In the genomic region with DNA sequence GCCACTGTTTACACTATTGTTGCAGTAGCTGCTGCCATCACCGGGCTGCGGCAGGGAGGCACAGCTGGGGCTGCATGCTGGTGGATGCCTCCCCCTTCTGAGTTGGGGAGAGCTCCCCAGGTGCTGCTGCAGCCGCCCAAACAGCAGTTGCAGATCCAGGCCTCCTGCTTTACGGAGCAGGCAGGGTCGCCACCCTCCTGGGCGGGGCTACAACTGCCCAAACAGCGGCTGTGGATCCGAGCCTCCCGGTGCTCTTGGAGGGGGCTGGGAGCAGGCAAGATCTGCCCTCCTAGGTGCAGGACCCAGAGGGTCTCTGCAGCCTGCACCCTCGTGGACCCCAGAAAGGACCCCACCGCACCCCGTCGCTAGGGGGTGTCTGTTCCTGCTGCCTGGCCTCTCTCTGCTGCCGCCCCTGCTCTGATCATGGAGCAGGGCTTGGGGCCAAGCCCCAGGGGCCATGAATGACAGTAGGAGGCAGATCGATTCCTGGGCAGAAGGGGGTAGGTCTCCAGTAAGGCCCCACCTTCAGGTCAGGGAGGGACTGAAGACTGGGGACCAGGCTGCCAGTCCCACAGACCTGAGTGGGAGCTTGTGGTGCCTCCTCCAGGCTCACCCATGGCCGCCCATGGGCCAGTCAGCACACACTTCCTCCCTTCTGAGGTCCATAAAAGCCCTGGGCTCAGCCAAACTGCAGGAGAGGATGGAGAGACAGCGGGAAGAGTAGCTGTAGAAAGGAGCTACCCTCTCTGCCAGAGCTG, we compare ENCODE assay signal across 1 cellular context.
TF ChIP-seq lines count a peak whose summit lies in the region.

No MANE protein-coding gene starts in this region.

TF ChIP-seq in K562, 482 proteins besides CTCF, POLR2A, EP300 and RAD21 (continues in another document):
- TF ChIP-seq, protein P1, sequence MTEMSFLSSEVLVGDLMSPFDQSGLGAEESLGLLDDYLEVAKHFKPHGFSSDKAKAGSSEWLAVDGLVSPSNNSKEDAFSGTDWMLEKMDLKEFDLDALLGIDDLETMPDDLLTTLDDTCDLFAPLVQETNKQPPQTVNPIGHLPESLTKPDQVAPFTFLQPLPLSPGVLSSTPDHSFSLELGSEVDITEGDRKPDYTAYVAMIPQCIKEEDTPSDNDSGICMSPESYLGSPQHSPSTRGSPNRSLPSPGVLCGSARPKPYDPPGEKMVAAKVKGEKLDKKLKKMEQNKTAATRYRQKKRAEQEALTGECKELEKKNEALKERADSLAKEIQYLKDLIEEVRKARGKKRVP (CRISPR knock-in tag; IDR thresholded peaks at IDR 0.05), result no peak
- TF ChIP-seq SREBF2 (CRISPR knock-in tag; IDR thresholded peaks at IDR 0.05), result no peak
- TF ChIP-seq ZNF57 (CRISPR knock-in tag; IDR thresholded peaks at IDR 0.05), result no peak
- no peak for TF ChIP-seq POLR2AphosphoS5 (IDR thresholded peaks at IDR 0.05; ENCODE audit: control insufficient read depth, insufficient read depth, low read depth, low read length)
- no peak for TF ChIP-seq THRAP3 (IDR thresholded peaks at IDR 0.05; ENCODE audit: borderline replicate concordance)
- no peak for TF ChIP-seq OTX1 (CRISPR knock-in tag; IDR thresholded peaks at IDR 0.05)
- no peak for TF ChIP-seq ZNF76 (CRISPR knock-in tag; IDR thresholded peaks at IDR 0.05; ENCODE audit: borderline replicate concordance)
- TF ChIP-seq SOX6 (IDR thresholded peaks at IDR 0.05), result peak; percentile 14; the same call in 1 of the 2 replicates
- TF ChIP-seq NELFE (IDR thresholded peaks at IDR 0.05; ENCODE audit: insufficient read depth, insufficient read length), result no peak
- no peak for TF ChIP-seq SLC30A9 (CRISPR knock-in tag; IDR thresholded peaks at IDR 0.05)
- TF ChIP-seq NONO (IDR thresholded peaks at IDR 0.05; ENCODE audit: low read depth in 2 of 2, low read length in 1 of 2), result no peak
- TF ChIP-seq EHMT2 (IDR thresholded peaks at IDR 0.05), result 0 out of 2 replicates have a peak, but pooled peaks have one; percentile 46
- no peak for TF ChIP-seq ZNF561 (CRISPR knock-in tag; conservative IDR thresholded peaks at IDR 0.05)
- TF ChIP-seq HDGF (IDR thresholded peaks at IDR 0.05), result no peak
- TF ChIP-seq HNRNPLL (IDR thresholded peaks at IDR 0.05; ENCODE audit: low read depth, low read length, poor library complexity, severe bottlenecking), result no peak
- TF ChIP-seq, protein P2, sequence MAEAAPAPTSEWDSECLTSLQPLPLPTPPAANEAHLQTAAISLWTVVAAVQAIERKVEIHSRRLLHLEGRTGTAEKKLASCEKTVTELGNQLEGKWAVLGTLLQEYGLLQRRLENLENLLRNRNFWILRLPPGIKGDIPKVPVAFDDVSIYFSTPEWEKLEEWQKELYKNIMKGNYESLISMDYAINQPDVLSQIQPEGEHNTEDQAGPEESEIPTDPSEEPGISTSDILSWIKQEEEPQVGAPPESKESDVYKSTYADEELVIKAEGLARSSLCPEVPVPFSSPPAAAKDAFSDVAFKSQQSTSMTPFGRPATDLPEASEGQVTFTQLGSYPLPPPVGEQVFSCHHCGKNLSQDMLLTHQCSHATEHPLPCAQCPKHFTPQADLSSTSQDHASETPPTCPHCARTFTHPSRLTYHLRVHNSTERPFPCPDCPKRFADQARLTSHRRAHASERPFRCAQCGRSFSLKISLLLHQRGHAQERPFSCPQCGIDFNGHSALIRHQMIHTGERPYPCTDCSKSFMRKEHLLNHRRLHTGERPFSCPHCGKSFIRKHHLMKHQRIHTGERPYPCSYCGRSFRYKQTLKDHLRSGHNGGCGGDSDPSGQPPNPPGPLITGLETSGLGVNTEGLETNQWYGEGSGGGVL (CRISPR knock-in tag; IDR thresholded peaks at IDR 0.05), result no peak
- no peak for TF ChIP-seq ZBED1 (IDR thresholded peaks at IDR 0.05)
- TF ChIP-seq ZBTB1 (CRISPR knock-in tag; IDR thresholded peaks at IDR 0.05; ENCODE audit: borderline replicate concordance, low read depth), result no peak
- no peak for TF ChIP-seq BDP1 (IDR thresholded peaks at IDR 0.05; ENCODE audit: insufficient read depth, insufficient read length)
- TF ChIP-seq ZBTB8A (IDR thresholded peaks at IDR 0.05; ENCODE audit: partially characterized antibody), result no peak
- no peak for TF ChIP-seq RNF2 (IDR thresholded peaks at IDR 0.05)
- no peak for TF ChIP-seq ELF4 (CRISPR knock-in tag; IDR thresholded peaks at IDR 0.05)
- 0 out of 2 replicates have a peak, but pooled peaks have one; percentile 27 for TF ChIP-seq HLTF (IDR thresholded peaks at IDR 0.05)
- TF ChIP-seq, protein P3, sequence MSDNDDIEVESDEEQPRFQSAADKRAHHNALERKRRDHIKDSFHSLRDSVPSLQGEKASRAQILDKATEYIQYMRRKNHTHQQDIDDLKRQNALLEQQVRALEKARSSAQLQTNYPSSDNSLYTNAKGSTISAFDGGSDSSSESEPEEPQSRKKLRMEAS (CRISPR knock-in tag; IDR thresholded peaks at IDR 0.05), result no peak
- no peak for TF ChIP-seq FOXK1 (CRISPR knock-in tag; IDR thresholded peaks at IDR 0.05; ENCODE audit: borderline replicate concordance)
- TF ChIP-seq NFE2 (IDR thresholded peaks at IDR 0.05; ENCODE audit: low read depth), result no peak
- TF ChIP-seq PTTG1 (tag; IDR thresholded peaks at IDR 0.05; ENCODE audit: low read depth), result no peak
- TF ChIP-seq, protein P4, sequence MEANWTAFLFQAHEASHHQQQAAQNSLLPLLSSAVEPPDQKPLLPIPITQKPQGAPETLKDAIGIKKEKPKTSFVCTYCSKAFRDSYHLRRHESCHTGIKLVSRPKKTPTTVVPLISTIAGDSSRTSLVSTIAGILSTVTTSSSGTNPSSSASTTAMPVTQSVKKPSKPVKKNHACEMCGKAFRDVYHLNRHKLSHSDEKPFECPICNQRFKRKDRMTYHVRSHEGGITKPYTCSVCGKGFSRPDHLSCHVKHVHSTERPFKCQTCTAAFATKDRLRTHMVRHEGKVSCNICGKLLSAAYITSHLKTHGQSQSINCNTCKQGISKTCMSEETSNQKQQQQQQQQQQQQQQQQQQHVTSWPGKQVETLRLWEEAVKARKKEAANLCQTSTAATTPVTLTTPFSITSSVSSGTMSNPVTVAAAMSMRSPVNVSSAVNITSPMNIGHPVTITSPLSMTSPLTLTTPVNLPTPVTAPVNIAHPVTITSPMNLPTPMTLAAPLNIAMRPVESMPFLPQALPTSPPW (CRISPR knock-in tag; IDR thresholded peaks at IDR 0.05), result peak; percentile 42
- TF ChIP-seq, protein P5, sequence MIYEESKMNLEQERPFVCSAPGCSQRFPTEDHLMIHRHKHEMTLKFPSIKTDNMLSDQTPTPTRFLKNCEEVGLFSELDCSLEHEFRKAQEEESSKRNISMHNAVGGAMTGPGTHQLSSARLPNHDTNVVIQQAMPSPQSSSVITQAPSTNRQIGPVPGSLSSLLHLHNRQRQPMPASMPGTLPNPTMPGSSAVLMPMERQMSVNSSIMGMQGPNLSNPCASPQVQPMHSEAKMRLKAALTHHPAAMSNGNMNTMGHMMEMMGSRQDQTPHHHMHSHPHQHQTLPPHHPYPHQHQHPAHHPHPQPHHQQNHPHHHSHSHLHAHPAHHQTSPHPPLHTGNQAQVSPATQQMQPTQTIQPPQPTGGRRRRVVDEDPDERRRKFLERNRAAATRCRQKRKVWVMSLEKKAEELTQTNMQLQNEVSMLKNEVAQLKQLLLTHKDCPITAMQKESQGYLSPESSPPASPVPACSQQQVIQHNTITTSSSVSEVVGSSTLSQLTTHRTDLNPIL (CRISPR knock-in tag; IDR thresholded peaks at IDR 0.05), result no peak
- peak; percentile 43; the same call in 1 of the 2 replicates for TF ChIP-seq KLF1 (tag; IDR thresholded peaks at IDR 0.05)
- 0 out of 2 replicates have a peak, but pooled peaks have one; percentile 12 for TF ChIP-seq CC2D1A (IDR thresholded peaks at IDR 0.05)
- no peak for TF ChIP-seq SRSF7 (optimal IDR thresholded peaks at IDR 0.05; ENCODE audit: low read depth, low read length)
- TF ChIP-seq ZSCAN32 (CRISPR knock-in tag; IDR thresholded peaks at IDR 0.05), result no peak
- TF ChIP-seq, protein P6, sequence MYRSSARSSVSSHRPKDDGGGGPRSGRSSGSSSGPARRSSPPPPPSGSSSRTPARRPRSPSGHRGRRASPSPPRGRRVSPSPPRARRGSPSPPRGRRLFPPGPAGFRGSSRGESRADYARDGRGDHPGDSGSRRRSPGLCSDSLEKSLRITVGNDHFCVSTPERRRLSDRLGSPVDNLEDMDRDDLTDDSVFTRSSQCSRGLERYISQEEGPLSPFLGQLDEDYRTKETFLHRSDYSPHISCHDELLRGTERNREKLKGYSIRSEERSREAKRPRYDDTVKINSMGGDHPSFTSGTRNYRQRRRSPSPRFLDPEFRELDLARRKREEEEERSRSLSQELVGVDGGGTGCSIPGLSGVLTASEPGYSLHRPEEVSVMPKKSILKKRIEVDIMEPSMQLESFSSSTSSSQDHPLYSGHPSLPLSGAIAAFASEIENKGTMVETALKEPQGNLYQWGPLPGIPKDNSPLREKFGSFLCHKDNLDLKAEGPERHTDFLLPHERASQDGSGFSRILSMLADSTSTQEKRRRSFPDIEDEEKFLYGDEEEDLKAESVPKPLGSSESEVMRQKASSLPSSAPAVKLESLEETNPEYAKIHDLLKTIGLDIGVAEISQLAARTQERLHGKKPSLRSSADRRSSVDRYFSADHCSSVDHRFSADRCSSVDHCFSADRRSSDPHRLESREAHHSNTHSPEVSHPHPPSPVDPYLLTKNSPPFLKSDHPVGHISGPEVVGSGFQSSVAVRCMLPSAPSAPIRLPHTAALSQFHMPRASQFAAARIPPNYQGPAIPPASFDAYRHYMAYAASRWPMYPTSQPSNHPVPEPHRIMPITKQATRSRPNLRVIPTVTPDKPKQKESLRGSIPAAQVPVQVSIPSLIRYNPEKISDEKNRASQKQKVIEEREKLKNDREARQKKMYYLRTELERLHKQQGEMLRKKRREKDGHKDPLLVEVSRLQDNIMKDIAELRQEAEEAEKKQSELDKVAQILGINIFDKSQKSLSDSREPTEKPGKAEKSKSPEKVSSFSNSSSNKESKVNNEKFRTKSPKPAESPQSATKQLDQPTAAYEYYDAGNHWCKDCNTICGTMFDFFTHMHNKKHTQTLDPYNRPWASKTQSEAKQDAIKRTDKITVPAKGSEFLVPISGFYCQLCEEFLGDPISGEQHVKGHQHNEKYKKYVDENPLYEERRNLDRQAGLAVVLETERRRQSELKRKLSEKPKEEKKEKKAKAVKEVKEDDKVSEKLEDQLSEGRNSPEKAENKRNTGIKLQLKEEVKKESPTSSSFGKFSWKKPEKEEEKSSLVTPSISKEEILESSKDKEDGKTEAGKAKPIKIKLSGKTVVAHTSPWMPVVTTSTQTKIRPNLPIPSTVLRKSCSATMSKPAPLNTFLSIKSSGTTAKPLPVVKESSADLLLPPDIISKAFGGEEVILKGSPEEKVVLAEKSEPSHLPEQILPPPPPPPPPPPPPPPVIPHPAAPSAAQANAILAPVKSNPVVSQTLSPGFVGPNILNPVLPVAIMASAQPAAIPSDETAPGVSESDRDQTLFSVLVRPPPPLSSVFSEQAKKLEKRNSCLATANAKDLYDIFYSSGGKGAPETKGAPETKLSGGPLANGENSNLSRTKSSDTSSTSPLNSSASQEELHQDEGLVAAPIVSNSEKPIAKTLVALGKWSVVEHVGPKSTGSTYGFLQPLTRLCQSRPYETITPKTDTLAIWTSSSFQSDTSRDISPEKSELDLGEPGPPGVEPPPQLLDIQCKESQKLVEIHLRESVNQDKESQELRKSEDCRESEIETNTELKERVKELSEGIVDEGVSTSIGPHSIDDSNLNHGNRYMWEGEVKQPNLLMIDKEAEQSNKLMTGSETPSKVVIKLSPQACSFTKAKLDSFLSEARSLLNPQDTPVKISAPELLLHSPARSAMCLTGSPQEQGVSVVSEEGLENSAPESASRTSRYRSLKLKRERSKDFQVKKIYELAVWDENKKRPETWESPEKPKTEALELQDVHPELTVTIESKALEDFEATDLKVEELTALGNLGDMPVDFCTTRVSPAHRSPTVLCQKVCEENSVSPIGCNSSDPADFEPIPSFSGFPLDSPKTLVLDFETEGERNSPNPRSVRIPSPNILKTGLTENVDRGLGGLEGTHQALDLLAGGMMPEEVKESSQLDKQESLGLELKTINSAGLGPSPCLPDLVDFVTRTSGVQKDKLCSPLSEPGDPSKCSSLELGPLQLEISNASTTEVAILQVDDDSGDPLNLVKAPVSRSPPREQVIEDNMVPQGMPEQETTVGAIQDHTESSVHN (IDR thresholded peaks at IDR 0.05; ENCODE audit: borderline replicate concordance in 1 of 2, low read depth in 1 of 2), result no peak
- TF ChIP-seq ESRRB (CRISPR knock-in tag; IDR thresholded peaks at IDR 0.05; ENCODE audit: borderline replicate concordance), result no peak
- TF ChIP-seq, protein P7, sequence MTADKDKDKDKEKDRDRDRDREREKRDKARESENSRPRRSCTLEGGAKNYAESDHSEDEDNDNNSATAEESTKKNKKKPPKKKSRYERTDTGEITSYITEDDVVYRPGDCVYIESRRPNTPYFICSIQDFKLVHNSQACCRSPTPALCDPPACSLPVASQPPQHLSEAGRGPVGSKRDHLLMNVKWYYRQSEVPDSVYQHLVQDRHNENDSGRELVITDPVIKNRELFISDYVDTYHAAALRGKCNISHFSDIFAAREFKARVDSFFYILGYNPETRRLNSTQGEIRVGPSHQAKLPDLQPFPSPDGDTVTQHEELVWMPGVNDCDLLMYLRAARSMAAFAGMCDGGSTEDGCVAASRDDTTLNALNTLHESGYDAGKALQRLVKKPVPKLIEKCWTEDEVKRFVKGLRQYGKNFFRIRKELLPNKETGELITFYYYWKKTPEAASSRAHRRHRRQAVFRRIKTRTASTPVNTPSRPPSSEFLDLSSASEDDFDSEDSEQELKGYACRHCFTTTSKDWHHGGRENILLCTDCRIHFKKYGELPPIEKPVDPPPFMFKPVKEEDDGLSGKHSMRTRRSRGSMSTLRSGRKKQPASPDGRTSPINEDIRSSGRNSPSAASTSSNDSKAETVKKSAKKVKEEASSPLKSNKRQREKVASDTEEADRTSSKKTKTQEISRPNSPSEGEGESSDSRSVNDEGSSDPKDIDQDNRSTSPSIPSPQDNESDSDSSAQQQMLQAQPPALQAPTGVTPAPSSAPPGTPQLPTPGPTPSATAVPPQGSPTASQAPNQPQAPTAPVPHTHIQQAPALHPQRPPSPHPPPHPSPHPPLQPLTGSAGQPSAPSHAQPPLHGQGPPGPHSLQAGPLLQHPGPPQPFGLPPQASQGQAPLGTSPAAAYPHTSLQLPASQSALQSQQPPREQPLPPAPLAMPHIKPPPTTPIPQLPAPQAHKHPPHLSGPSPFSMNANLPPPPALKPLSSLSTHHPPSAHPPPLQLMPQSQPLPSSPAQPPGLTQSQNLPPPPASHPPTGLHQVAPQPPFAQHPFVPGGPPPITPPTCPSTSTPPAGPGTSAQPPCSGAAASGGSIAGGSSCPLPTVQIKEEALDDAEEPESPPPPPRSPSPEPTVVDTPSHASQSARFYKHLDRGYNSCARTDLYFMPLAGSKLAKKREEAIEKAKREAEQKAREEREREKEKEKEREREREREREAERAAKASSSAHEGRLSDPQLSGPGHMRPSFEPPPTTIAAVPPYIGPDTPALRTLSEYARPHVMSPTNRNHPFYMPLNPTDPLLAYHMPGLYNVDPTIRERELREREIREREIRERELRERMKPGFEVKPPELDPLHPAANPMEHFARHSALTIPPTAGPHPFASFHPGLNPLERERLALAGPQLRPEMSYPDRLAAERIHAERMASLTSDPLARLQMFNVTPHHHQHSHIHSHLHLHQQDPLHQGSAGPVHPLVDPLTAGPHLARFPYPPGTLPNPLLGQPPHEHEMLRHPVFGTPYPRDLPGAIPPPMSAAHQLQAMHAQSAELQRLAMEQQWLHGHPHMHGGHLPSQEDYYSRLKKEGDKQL (CRISPR knock-in tag; IDR thresholded peaks at IDR 0.05; ENCODE audit: borderline replicate concordance), result no peak
- TF ChIP-seq CBFA2T3 (IDR thresholded peaks at IDR 0.05), result no peak; the same call in 1 of the 2 replicates
- TF ChIP-seq BMI1 (IDR thresholded peaks at IDR 0.05; ENCODE audit: low read length), result no peak
- peak; percentile 47; the same call in 1 of the 2 replicates for TF ChIP-seq CTBP1 (IDR thresholded peaks at IDR 0.05; ENCODE audit: borderline replicate concordance)
- no peak for TF ChIP-seq ZNF23 (CRISPR knock-in tag; IDR thresholded peaks at IDR 0.05)
- no peak for TF ChIP-seq ZNF778 (CRISPR knock-in tag; IDR thresholded peaks at IDR 0.05)
- no peak for TF ChIP-seq CBX3 (IDR thresholded peaks at IDR 0.05; ENCODE audit: borderline replicate concordance in 1 of 2, low read length in 2 of 2)
- TF ChIP-seq ZNF586 (CRISPR knock-in tag; conservative IDR thresholded peaks at IDR 0.05), result no peak
- no peak for TF ChIP-seq ZNF121 (CRISPR knock-in tag; conservative IDR thresholded peaks at IDR 0.05)
